Comparison of ENCODE assay signal across 16 cellular contexts in genomic region chr12:28870839-28871440, GRCh38.
DNase-seq lines count a peak whose midpoint lies in the region; FAIRE-seq and TF ChIP-seq lines count a peak whose summit lies in the region.
"Had no signal": no experiment of that assay in that cellular context is flagged by ENCODE, and none has a peak within 500 bp of the region (broad histone marks: within the 10 kb centered on the region; RNA-seq: fewer than 3 reads in every experiment).

No MANE protein-coding gene starts in this region.

- H3K27ac Mint-ChIP-seq in astrocyte (ENCODE audit: unreplicated experiment) (no peak overlapping the region), glutamatergic neuron (ENCODE audit: unreplicated experiment) (no peak overlapping the region)
- H3K27ac Mint-ChIP-seq: activated CD8-positive, alpha-beta memory T cell treated with anti-CD3 and anti-CD28 coated beads, Interleukin-2, amount 10 ng/mL, durations not matched to agents 7 days and 5 days; IgD-negative memory B cell had no signal

- TF ChIP-seq CTCF in astrocyte (IDR thresholded peaks at IDR 0.05; ENCODE audit: insufficient read depth, low read depth, low read length) (no peak), keratinocyte (optimal IDR thresholded peaks at IDR 0.05 in 1 of 3, IDR thresholded peaks at IDR 0.05 in 1 of 3, conservative IDR thresholded peaks at IDR 0.05 in 1 of 3; ENCODE audit: extremely low read depth in 1 of 3, insufficient read depth in 2 of 3, low read length in 3 of 3) (no peak), glutamatergic neuron (IDR thresholded peaks at IDR 0.05; ENCODE audit: partially characterized antibody, unreplicated experiment) (no peak)

- H3K27me3 Mint-ChIP-seq in astrocyte (ENCODE audit: low read depth, unreplicated experiment) (no peaks in the 10 kb centered on the region), glutamatergic neuron (ENCODE audit: unreplicated experiment) (no peaks in the 10 kb centered on the region)
- H3K27me3 Mint-ChIP-seq: activated CD8-positive, alpha-beta memory T cell treated with anti-CD3 and anti-CD28 coated beads, Interleukin-2, amount 10 ng/mL, durations not matched to agents 7 days and 5 days; IgD-negative memory B cell had no signal

- dilution Hi-C loops in keratinocyte (cut with MboI; ENCODE audit: extremely low pct_ligation_motif_present, low sequenced_read_pairs) = no loop called here

- H3K4me3 Mint-ChIP-seq in astrocyte (ENCODE audit: unreplicated experiment) (no peak overlapping the region), glutamatergic neuron (ENCODE audit: unreplicated experiment) (no peak overlapping the region)
- H3K4me3 Mint-ChIP-seq: activated CD8-positive, alpha-beta memory T cell treated with anti-CD3 and anti-CD28 coated beads, Interleukin-2, amount 10 ng/mL, durations not matched to agents 7 days and 5 days; IgD-negative memory B cell had no signal

- H3K4me2 ChIP-seq in astrocyte (ENCODE audit: low read length) (no peak overlapping the region), keratinocyte (ENCODE audit: control insufficient read depth, extremely low read depth, insufficient read depth, low read depth, low read length) (peak overlapping the region; percentile 12)

- H3K9me3 Mint-ChIP-seq in astrocyte (ENCODE audit: unreplicated experiment) = no peaks in the 10 kb centered on the region
- H3K9me3 Mint-ChIP-seq in glutamatergic neuron (ENCODE audit: unreplicated experiment) = no peaks in the 10 kb centered on the region

- H3K4me3 ChIP-seq in astrocyte (ENCODE audit: insufficient read depth, low read depth, low read length) (no peak overlapping the region), keratinocyte (ENCODE audit: control insufficient read depth in 2 of 3, extremely low read depth in 1 of 3, insufficient read depth in 2 of 3, low read depth in 1 of 3, low read length in 3 of 3) (no peak overlapping the region)

- H2AFZ ChIP-seq in astrocyte (ENCODE audit: low read depth, low read length) = no peak overlapping the region
- no peak overlapping the region for H2AFZ ChIP-seq in keratinocyte (ENCODE audit: control insufficient read depth, low read length)
- H2AFZ ChIP-seq: parathyroid adenoma had no signal

- H3K36me3 ChIP-seq in astrocyte (ENCODE audit: insufficient read depth, low read length) (no peaks in the 10 kb centered on the region), keratinocyte (ENCODE audit: control insufficient read depth in 2 of 2, extremely low read depth in 1 of 2, insufficient read depth in 2 of 2, low read length in 2 of 2) (no peaks in the 10 kb centered on the region)

- H3K36me3 Mint-ChIP-seq in astrocyte (ENCODE audit: low read depth, unreplicated experiment) (no peaks in the 10 kb centered on the region), glutamatergic neuron (ENCODE audit: unreplicated experiment) (no peaks in the 10 kb centered on the region)
- H3K36me3 Mint-ChIP-seq: activated CD8-positive, alpha-beta memory T cell treated with anti-CD3 and anti-CD28 coated beads, Interleukin-2, amount 10 ng/mL, durations not matched to agents 7 days and 5 days; IgD-negative memory B cell had no signal

- FAIRE-seq in astrocyte (lab: Jason Lieb, UNC) (no peak), keratinocyte (lab: Jason Lieb, UNC) (peak; percentile 63), frontal cortex (lab: Jason Lieb, UNC) (no peak)

- H3K79me2 ChIP-seq in astrocyte (ENCODE audit: insufficient read depth, low read length) = no peaks in the 10 kb centered on the region
- no peaks in the 10 kb centered on the region for H3K79me2 ChIP-seq in keratinocyte (ENCODE audit: control insufficient read depth, insufficient read depth, low read length)
- H3K79me2 ChIP-seq: parathyroid adenoma had no signal

- H3K4me1 ChIP-seq in astrocyte (ENCODE audit: insufficient read depth, low read length) = peaks cover 17% of the 10 kb centered on the region
- H3K4me1 ChIP-seq in keratinocyte (ENCODE audit: control insufficient read depth, extremely low read depth, insufficient read depth, low read length) = peaks cover 30% of the 10 kb centered on the region
- H3K4me1 ChIP-seq: parathyroid adenoma had no signal

- DNase-seq in H4 (ENCODE audit: low spot score) = peak; percentile 10
- peak; percentile 81 to 91 for DNase-seq in NOMO-1 (lab: John Stamatoyannopoulos, UW; ENCODE audit: unreplicated experiment in 2 of 2)
- peak; percentile 36 for DNase-seq in astrocyte (ENCODE audit: low read depth)
- no peak for DNase-seq in keratinocyte (ENCODE audit: low read depth, low spot score)
- DNase-seq in anterior cingulate cortex (lab: John Stamatoyannopoulos, UW) = no peak
- DNase-seq in frontal cortex (ENCODE audit: low spot score in 2 of 2) = no peak
- DNase-seq in glutamatergic neuron = no peak
- DNase-seq in superior temporal gyrus (ENCODE audit: extremely low spot score) = no peak
- DNase-seq: activated CD8-positive, alpha-beta memory T cell treated with anti-CD3 and anti-CD28 coated beads, Interleukin-2, amount 10 ng/mL, durations not matched to agents 7 days and 5 days; NCI-H1417 treated with DMSO at 0.1 percent for 48 hours; NCI-H2171 treated with DMSO at 0.1 percent for 48 hours; NCI-H82; RPMI8226; substantia nigra had no signal

- H3K27ac ChIP-seq in astrocyte (ENCODE audit: low read depth, low read length) = no peak overlapping the region
- peak overlapping the region; percentile 1 for H3K27ac ChIP-seq in keratinocyte (ENCODE audit: control insufficient read depth, insufficient read depth, low read length)
- H3K27ac ChIP-seq: parathyroid adenoma had no signal

- H3K9me3 ChIP-seq in astrocyte (ENCODE audit: insufficient read depth, low read depth, low read length) (no peaks in the 10 kb centered on the region), keratinocyte (ENCODE audit: control insufficient read depth, low read depth, low read length) (no peaks in the 10 kb centered on the region)

- no peaks in the 10 kb centered on the region for H3K9me1 ChIP-seq in keratinocyte (ENCODE audit: control insufficient read depth, extremely low read depth, insufficient read depth, low read length)

- H4K20me1 ChIP-seq in astrocyte (ENCODE audit: insufficient read depth, low read length) = no peaks in the 10 kb centered on the region
- H4K20me1 ChIP-seq in keratinocyte (ENCODE audit: control insufficient read depth, extremely low read depth, insufficient read depth, low read length) = no peaks in the 10 kb centered on the region

- no peaks in the 10 kb centered on the region for H3K27me3 ChIP-seq in astrocyte (ENCODE audit: insufficient read depth, low read length)
- H3K27me3 ChIP-seq in keratinocyte (ENCODE audit: control insufficient read depth, extremely low read depth, insufficient read depth, low read length) = no peaks in the 10 kb centered on the region

- H3K4me1 Mint-ChIP-seq in astrocyte (ENCODE audit: low read depth, unreplicated experiment) = peaks cover 34% of the 10 kb centered on the region
- H3K4me1 Mint-ChIP-seq in glutamatergic neuron (ENCODE audit: low read depth, unreplicated experiment) = no peaks in the 10 kb centered on the region
- H3K4me1 Mint-ChIP-seq: activated CD8-positive, alpha-beta memory T cell treated with anti-CD3 and anti-CD28 coated beads, Interleukin-2, amount 10 ng/mL, durations not matched to agents 7 days and 5 days; IgD-negative memory B cell had no signal

- H3K9ac ChIP-seq in astrocyte (ENCODE audit: low read length) = no peak overlapping the region
- H3K9ac ChIP-seq in keratinocyte (ENCODE audit: control insufficient read depth, extremely low read depth, insufficient read depth, low read length) = no peak overlapping the region
- H3K9ac ChIP-seq: parathyroid adenoma had no signal

Comparison
In these comparisons a context has a peak if more than half of its experiments do, and no peak if none do; other contexts are left out.
1. DNase-seq: peak in H4 (single experiment), NOMO-1 (2 of 2) and astrocyte (single experiment); none in keratinocyte (single experiment), anterior cingulate cortex (0 of 58), frontal cortex (0 of 2), glutamatergic neuron (single experiment) and superior temporal gyrus (single experiment).